8 cellular contexts compared by ENCODE assay signal in the genomic region with DNA sequence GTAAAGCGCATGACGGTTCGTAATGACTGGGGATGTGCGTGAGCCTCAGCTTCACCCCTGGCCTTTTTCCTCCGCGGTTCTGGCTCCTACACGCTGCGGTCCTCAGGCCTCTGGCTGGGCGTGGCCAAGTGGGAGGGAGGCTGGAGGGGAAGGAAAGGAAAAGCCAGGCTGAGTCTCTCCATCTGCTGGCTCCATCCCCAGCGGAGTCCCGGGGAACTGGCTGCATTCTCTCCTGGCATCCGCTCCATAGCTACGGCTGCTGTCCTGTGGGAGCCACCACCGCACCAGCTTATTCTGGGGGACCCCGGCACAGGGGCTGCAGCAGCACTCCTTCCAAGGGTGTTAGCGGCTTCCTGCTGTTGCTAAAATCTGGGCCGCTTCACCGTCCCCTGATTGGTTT.
A peak's percentile ranks its signal among the peaks of the same experiment; 100 is the strongest.
DNase-seq lines count a peak whose midpoint lies in the region; ATAC-seq and TF ChIP-seq lines count a peak whose summit lies in the region.
"Had no signal": no experiment of that assay in that cellular context is flagged by ENCODE, and none has a peak within 500 bp of the region (broad histone marks: within the 10 kb centered on the region; RNA-seq: fewer than 3 reads in every experiment).

No MANE protein-coding gene starts in this region.

- no peak overlapping the region for H3K9ac ChIP-seq in HUES48 (ENCODE audit: low read depth, low read length)

- H3K27me3 ChIP-seq in HUES48 (ENCODE audit: control insufficient read depth, insufficient read depth, low read length) (peaks cover 45% of the 10 kb centered on the region), dorsolateral prefrontal cortex (peaks cover 0 to 21% (median 0%) of the 10 kb centered on the region in 45 donors)

- H3K4me1 ChIP-seq in HUES48 (ENCODE audit: control insufficient read depth, insufficient read depth, low read length) = peaks cover 27% of the 10 kb centered on the region

- H3K9me3 ChIP-seq in HUES48 (ENCODE audit: control insufficient read depth, insufficient read depth, low read length) = no peaks in the 10 kb centered on the region

- H3K36me3 ChIP-seq in HUES48 (ENCODE audit: control insufficient read depth, insufficient read depth, low read length) = no peaks in the 10 kb centered on the region

- no peak for TF ChIP-seq CTCF in dorsolateral prefrontal cortex (IDR thresholded peaks at IDR 0.05 in 54 of 56, conservative IDR thresholded peaks at IDR 0.05 in 2 of 56; ENCODE audit: low read depth in 1 of 56, partially characterized antibody in 56 of 56)

- H3K27ac ChIP-seq in HUES48 (ENCODE audit: low read depth, low read length) = no peak overlapping the region
- H3K27ac ChIP-seq in dorsolateral prefrontal cortex = peak overlapping the region in 1 of 59 donors; percentile 14

- DNase-seq in dorsolateral prefrontal cortex = peak in 8 of 10 donors; percentile 35 to 83 (median 59)
- DNase-seq in left colon = peak; percentile 26 to 41
- DNase-seq in superior temporal gyrus (ENCODE audit: extremely low spot score) = peak; percentile 35
- no peak for DNase-seq in NCI-H2196 (lab: John Stamatoyannopoulos, UW; ENCODE audit: unreplicated experiment)
- DNase-seq in GF-D8 (lab: John Stamatoyannopoulos, UW) = no peak
- DNase-seq: NCI-H748 treated with DMSO at 0.1 percent for 48 hours had no signal

- ATAC-seq in left colon = no peak
- no peak for ATAC-seq in GM18867 (IDR thresholded peaks at IDR 0.05; ENCODE audit: unreplicated experiment)

- intact Hi-C loops in dorsolateral prefrontal cortex (cut with DNase I) (loop anchor here in 1 of 2 donors (5.0 kb wide), 1 partner anchor 58 kb away; no protein-coding TSS in a partner anchor), left colon (cut with DNase I, micrococcal nuclease) (no loop called here)

- H3K4me3 ChIP-seq in HUES48 (ENCODE audit: low read depth, low read length) (peak overlapping the region; percentile 61), dorsolateral prefrontal cortex (peak overlapping the region in 31 of 59 donors; percentile 7 to 57 (median 27))

Comparison
In these comparisons a context has a peak if more than half of its experiments do, and no peak if none do; other contexts are left out.
1. DNase-seq: peak in dorsolateral prefrontal cortex (8 of 10), left colon (2 of 2) and superior temporal gyrus (single experiment); none in NCI-H2196 (single experiment) and GF-D8 (single experiment).